12 cellular contexts compared by ENCODE assay signal in the genomic region with DNA sequence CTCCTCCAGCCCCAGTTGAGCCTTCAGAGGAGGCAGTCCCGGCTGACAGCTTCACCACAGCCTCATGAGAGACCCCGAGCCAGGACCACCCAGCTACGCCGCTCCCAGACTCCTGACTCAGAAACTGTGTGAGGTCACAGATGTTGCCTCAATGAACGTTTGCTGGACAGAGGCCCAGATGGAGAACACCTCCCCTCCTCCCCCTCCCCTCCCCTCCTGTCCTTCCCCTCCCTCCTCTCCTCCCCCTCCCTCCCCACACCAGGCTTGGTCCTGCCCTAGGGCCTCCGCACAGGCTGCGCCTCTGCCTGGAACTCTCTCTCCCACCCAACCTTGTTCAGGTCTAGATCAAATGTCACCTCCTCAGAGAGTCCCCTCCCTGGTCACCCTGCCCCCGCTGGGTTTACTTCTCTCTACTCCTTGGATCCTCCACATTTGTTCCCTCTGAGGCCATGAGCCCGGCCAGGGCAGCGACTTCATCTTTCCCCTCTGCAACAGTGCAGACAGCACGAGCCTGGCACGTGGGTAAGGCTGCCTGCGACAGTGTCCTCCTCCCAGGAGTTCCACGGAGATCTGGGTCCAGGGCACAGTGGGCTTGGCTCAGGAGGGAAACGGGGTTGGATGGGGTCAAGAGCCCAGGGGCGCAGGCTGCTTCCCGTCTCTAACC. TPM values are rescaled to one million over a fixed set of nuclear protein-coding genes. Genes with fewer than 3 reads are reported as not detected.
DNase-seq lines count a peak whose midpoint lies in the region; ATAC-seq and TF ChIP-seq lines count a peak whose summit lies in the region.
"Had no signal": no experiment of that assay in that cellular context is flagged by ENCODE, and none has a peak within 500 bp of the region (broad histone marks: within the 10 kb centered on the region; RNA-seq: fewer than 3 reads in every experiment).

No MANE protein-coding gene starts in this region.

- TF ChIP-seq POLR2A in adrenal gland (IDR thresholded peaks at IDR 0.05) = no peak

- H3K27ac ChIP-seq in HUES6 (ENCODE audit: low read depth, low read length) (peak overlapping the region; percentile 18; the same call in 1 of the 2 replicates), adrenal gland (peak overlapping the region in 1 of 5 donors; percentile 63)

- peak; percentile 55 for DNase-seq in brain pericyte (ENCODE audit: low read depth, low spot score)
- DNase-seq in left ventricle myocardium superior = no peak
- DNase-seq in sciatic nerve (ENCODE audit: low spot score) = no peak
- no peak for DNase-seq in activated naive CD4-positive, alpha-beta T cell treated with anti-CD3 and anti-CD28 coated beads, Interleukin-2, amount 50 U/mL, for 16 hours
- no peak for DNase-seq in adrenal gland
- DNase-seq: activated T-cell treated with anti-CD3 and anti-CD28 coated beads, Interleukin-2, amount 50 U/mL, for 24 hours; KG1; NCI-H2081 treated with DMSO at 0.1 percent for 48 hours had no signal

- no peak for TF ChIP-seq CTCF in adrenal gland (IDR thresholded peaks at IDR 0.05)

- ATAC-seq in left ventricle myocardium superior (peak; percentile 59), sciatic nerve (peak; percentile 69), HG03432 (IDR thresholded peaks at IDR 0.05; ENCODE audit: unreplicated experiment) (no peak), HG02759 (IDR thresholded peaks at IDR 0.05; ENCODE audit: unreplicated experiment) (no peak)

- H3K4me3 ChIP-seq in HUES6 (ENCODE audit: low read depth, low read length) (no peak overlapping the region), adrenal gland (no peak overlapping the region)
- H3K4me3 ChIP-seq: smooth muscle cell had no signal

- H3K27me3 ChIP-seq in HUES6 (ENCODE audit: control insufficient read depth, insufficient read depth, low read length) (no peaks in the 10 kb centered on the region), adrenal gland (no peaks in the 10 kb centered on the region)

- WGBS in adrenal gland, 4 donors = 72 to 81% (median 76%) methylated on average over 15 to 17 of the region's 17 CpGs

- peaks cover 37% of the 10 kb centered on the region for H3K4me1 ChIP-seq in HUES6 (ENCODE audit: control insufficient read depth, insufficient read depth, low read length)
- peaks cover 0 to 7% of the 10 kb centered on the region in 2 donors for H3K4me1 ChIP-seq in adrenal gland (replicated peaks in 1 of 2)

- peaks cover 18% of the 10 kb centered on the region for H3K9me3 ChIP-seq in HUES6 (ENCODE audit: control insufficient read depth, insufficient read depth, low read depth, low read length)
- no peaks in the 10 kb centered on the region for H3K9me3 ChIP-seq in adrenal gland (replicated peaks in 1 of 3)

- H3K9ac ChIP-seq in HUES6 (ENCODE audit: low read length) = peak overlapping the region; percentile 56

- H3K36me3 ChIP-seq in HUES6 (ENCODE audit: control insufficient read depth, insufficient read depth, low read length) (peaks cover 6% of the 10 kb centered on the region), adrenal gland (replicated peaks in 1 of 2) (no peaks in the 10 kb centered on the region)

- intact Hi-C loops in left ventricle myocardium superior (cut with micrococcal nuclease) = no loop called here
- intact Hi-C loops in sciatic nerve (cut with DNase I) = no loop called here
- intact Hi-C loops in adrenal gland (cut with DNase I) = no loop called here

RNA-seq across cellular contexts. Expression of gene PIP5K1C, which starts 17.4 kb away (rescaled TPM):
- total RNA-seq in left ventricle myocardium superior (34.7 TPM), sciatic nerve (46.9 TPM), adrenal gland (10 to 100 TPM; 29.6 to 44.7 (median 31.9) TPM)
- 10 to 100 TPM in 2 of 3 donors, 1 to 10 TPM in 1; 8.8 to 31.6 (median 18.6) TPM for polyA plus RNA-seq in adrenal gland

RNA-seq across cellular contexts. Expression of gene TJP3, which starts 25.3 kb away (rescaled TPM):
- total RNA-seq in left ventricle myocardium superior (0.22 TPM), sciatic nerve (2.1 TPM), adrenal gland (1 to 10 TPM in 1 of 8 donors, under 1 TPM in 3, not detected in 4; 0.14 to 2.5 (median 0.33) TPM)
- polyA plus RNA-seq in adrenal gland = under 1 TPM in 1 of 3 donors, not detected in 2; 0.07 TPM

RNA-seq across cellular contexts. Expression of gene CACTIN, which starts 56.3 kb away (rescaled TPM):
- 13.5 TPM for total RNA-seq in left ventricle myocardium superior
- 19.6 TPM for total RNA-seq in sciatic nerve
- 10 to 100 TPM; 13.3 to 78.4 (median 23.2) TPM for total RNA-seq in adrenal gland
- 10 to 100 TPM in 2 of 3 donors, 1 to 10 TPM in 1; 5.0 to 39.0 (median 21.9) TPM for polyA plus RNA-seq in adrenal gland

Comparison
In these comparisons a context has a peak if more than half of its experiments do, and no peak if none do; other contexts are left out.
1. ATAC-seq: peak in left ventricle myocardium superior (single experiment) and sciatic nerve (single experiment); none in HG03432 (single experiment) and HG02759 (single experiment).